Comparison of ENCODE assay signal across 8 cellular contexts in the genomic region with DNA sequence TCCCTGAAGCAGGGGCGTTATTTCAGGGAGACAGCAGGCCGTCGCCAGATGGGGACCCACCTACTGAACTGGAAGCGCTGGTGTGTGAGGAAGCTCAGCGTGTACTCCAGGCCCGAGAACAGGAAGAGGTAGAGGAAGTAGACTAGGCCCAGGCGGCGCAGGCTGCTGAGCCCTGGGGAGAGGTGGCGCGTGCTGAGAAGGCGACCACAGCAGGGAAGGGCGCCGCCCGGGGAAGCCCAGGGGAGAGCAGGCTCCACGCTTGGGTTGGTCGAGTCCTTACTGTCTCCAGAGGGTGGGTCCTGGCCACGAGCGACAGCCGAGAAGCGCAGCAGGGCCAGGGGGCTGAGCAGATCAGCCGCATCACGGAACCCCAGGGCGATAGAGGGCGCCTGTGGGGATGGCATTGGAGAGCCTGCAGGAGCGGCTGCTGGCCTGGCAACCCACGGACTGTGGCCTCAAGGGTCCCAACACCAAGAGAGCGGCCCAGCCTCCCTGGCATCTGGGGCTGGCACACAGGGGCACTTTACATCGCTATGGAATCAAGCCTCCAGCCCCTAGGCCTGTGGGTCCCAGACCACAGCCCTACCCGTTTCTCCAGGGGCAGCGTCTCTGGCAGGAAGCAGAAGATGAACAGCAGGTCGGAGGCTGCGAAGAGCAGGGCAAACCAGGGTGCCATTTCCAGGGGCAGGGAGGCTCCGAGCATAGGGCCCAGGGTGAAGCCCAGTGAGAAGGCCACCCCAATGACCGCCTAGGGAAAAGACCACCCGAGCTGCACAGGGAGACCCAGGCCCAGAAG. TPM values are rescaled to one million over a fixed set of nuclear protein-coding genes. Genes with fewer than 3 reads are reported as not detected.
A peak's percentile ranks its signal among the peaks of the same experiment; 100 is the strongest.
DNase-seq lines count a peak whose midpoint lies in the region; ATAC-seq and TF ChIP-seq lines count a peak whose summit lies in the region.

No MANE protein-coding gene starts in this region.

- CTCF ChIA-PET in WTC11 (lab: Charles Lee), result no interaction called here

- TF ChIP-seq POLR2A in GM19099 (IDR thresholded peaks at IDR 0.05; ENCODE audit: extremely low read depth, insufficient read length, low read depth), result peak; percentile 17

- no peaks in the 10 kb centered on the region for H3K9me3 Mint-ChIP-seq in WTC11

- TF ChIP-seq CTCF in WTC11 (IDR thresholded peaks at IDR 0.05), result no peak

- peaks cover 0 to 16% of the 10 kb centered on the region in 2 donors for H3K4me1 ChIP-seq in esophagus (ENCODE audit: control insufficient read depth in 2 of 2, insufficient read depth in 2 of 2, low read length in 1 of 2)

- H3K4me3 ChIP-seq in esophagus (ENCODE audit: low read depth in 1 of 2, low read length in 2 of 2), result no peak overlapping the region

- H3K27me3 ChIP-seq in esophagus (ENCODE audit: control insufficient read depth in 1 of 2, insufficient read depth in 2 of 2, low read length in 2 of 2), result no peaks in the 10 kb centered on the region

- H3K36me3 Mint-ChIP-seq in WTC11, result peaks cover 20% of the 10 kb centered on the region

- H3K27me3 Mint-ChIP-seq in WTC11 (ENCODE audit: low read depth), result no peaks in the 10 kb centered on the region

- H3K27ac ChIP-seq in esophagus (ENCODE audit: low read depth in 2 of 2, low read length in 1 of 2), result peak overlapping the region; percentile 47 to 92

- ATAC-seq in HG03175 (IDR thresholded peaks at IDR 0.05; ENCODE audit: unreplicated experiment) (peak; percentile 40), WTC11 (peak; percentile 8), sciatic nerve (peak; percentile 9)

- H3K9me3 ChIP-seq in esophagus (ENCODE audit: control insufficient read depth in 2 of 2, insufficient read depth in 1 of 2, low read depth in 1 of 2, low read length in 1 of 2), result no peaks in the 10 kb centered on the region

- H3K4me3 Mint-ChIP-seq in WTC11, result no peak overlapping the region

- POLR2A ChIA-PET in WTC11 (lab: Charles Lee), result no interaction called here

- H3K27ac Mint-ChIP-seq in WTC11, result no peak overlapping the region; the same call in 1 of the 2 replicates

- DNase-seq in WTC11 (ENCODE audit: low spot score) (peak; percentile 64), sciatic nerve (ENCODE audit: low spot score) (peak; percentile 70), DMS79 treated with DMSO at 0.1 percent for 48 hours (lab: John Stamatoyannopoulos, UW) (no peak), NCI-H345 (lab: John Stamatoyannopoulos, UW) (no peak), cerebellar nuclear complex (lab: John Stamatoyannopoulos, UW) (no peak)

- intact Hi-C loops in sciatic nerve (cut with DNase I), result loop anchor here (10.0 kb wide), 1 partner anchor 177 kb away; the partner anchor contains the start of gene TNIP2

- H3K36me3 ChIP-seq in esophagus (ENCODE audit: control insufficient read depth in 2 of 2, insufficient read depth in 2 of 2, low read length in 1 of 2), result peaks cover 13 to 39% of the 10 kb centered on the region in 2 donors

- H3K4me1 Mint-ChIP-seq in WTC11, result peaks cover 21% of the 10 kb centered on the region

- 68% methylated on average over 35 of the region's 35 CpGs for WGBS in esophagus, 2 donors

TF ChIP-seq in WTC11, 78 proteins besides CTCF, POLR2A, EP300 and RAD21:
- TF ChIP-seq FOXP4 (CRISPR knock-in tag; IDR thresholded peaks at IDR 0.05) (0 out of 2 replicates have a peak, but pooled peaks have one; percentile 31), SOX15 (CRISPR knock-in tag; IDR thresholded peaks at IDR 0.05) (no peak)

RNA-seq across cellular contexts. Expression of gene NOP14, which starts 31.2 kb away (rescaled TPM):
- total RNA-seq in WTC11 (2021), result 33.9 to 39.1 TPM (median 35.7 TPM) in 3 replicates
- polyA plus RNA-seq in esophagus, result 10 to 100 TPM; 11.9 to 15.1 TPM
- 20.0 TPM for total RNA-seq in sciatic nerve

RNA-seq across cellular contexts. Expression of gene GRK4, which starts 31.4 kb away (rescaled TPM):
- total RNA-seq in WTC11 (2021) (1.4 to 3.5 TPM (median 1.6 TPM) in 3 replicates), sciatic nerve (14.8 TPM)
- polyA plus RNA-seq in esophagus, result 1 to 10 TPM; 1.2 to 1.7 TPM

Comparison
In these comparisons a context has a peak if more than half of its experiments do, and no peak if none do; other contexts are left out.
1. DNase-seq: peak in WTC11 (single experiment) and sciatic nerve (single experiment); none in DMS79 treated with DMSO at 0.1 percent for 48 hours (single experiment), NCI-H345 (single experiment) and cerebellar nuclear complex (0 of 2).
2. Peak in every context shown above with its lines, with median percentiles within 50 percentile points of each other: ATAC-seq.